19 cellular contexts compared by ENCODE assay signal in genomic region chr12:132739600-132740312, GRCh38.
"Had no signal": no experiment of that assay in that cellular context is flagged by ENCODE, and none has a peak within 500 bp of the region (broad histone marks: within the 10 kb centered on the region; RNA-seq: fewer than 3 reads in every experiment).

No MANE protein-coding gene starts in this region.

- H3K27me3 Mint-ChIP-seq: activated CD4-positive, alpha-beta T cell treated with anti-CD3 and anti-CD28 coated beads, Interleukin-2, amount 10 ng/mL, durations not matched to agents 24 days and 14 days; naive thymus-derived CD8-positive, alpha-beta T cell; stimulated activated memory B cell treated with anti-CD40 and anti-IgM and Interleukin-4, amounts not matched to agents 10 μg/mL and 1 μg/mL and 100 μg/mL, for 72 hours had no signal

- FAIRE-seq: islet of Langerhans, pancreas had no signal

- H3K27ac ChIP-seq: brain microvascular endothelial cell, esophagus squamous epithelium, hepatocyte, pancreas, sigmoid colon, thoracic aorta, upper lobe of right lung had no signal

- ATAC-seq: naive thymus-derived CD8-positive, alpha-beta T cell; pancreas; stimulated activated memory B cell treated with anti-CD40 and anti-IgM and Interleukin-4, amounts not matched to agents 10 μg/mL and 1 μg/mL and 100 μg/mL, for 72 hours; upper lobe of right lung had no signal

- H3K27ac Mint-ChIP-seq: activated CD4-positive, alpha-beta T cell treated with anti-CD3 and anti-CD28 coated beads, Interleukin-2, amount 10 ng/mL, durations not matched to agents 24 days and 14 days; stimulated activated memory B cell treated with anti-CD40 and anti-IgM and Interleukin-4, amounts not matched to agents 10 μg/mL and 1 μg/mL and 100 μg/mL, for 72 hours had no signal

- H3K4me3 ChIP-seq: esophagus squamous epithelium, hepatocyte, pancreas, sigmoid colon, thoracic aorta, upper lobe of right lung had no signal

- H3K27me3 ChIP-seq: brain microvascular endothelial cell, esophagus squamous epithelium, hepatocyte, pancreas, sigmoid colon, upper lobe of right lung had no signal

- H3K4me2 ChIP-seq: hepatocyte had no signal

- H3K9me3 ChIP-seq: esophagus squamous epithelium, pancreas, sigmoid colon, thoracic aorta, upper lobe of right lung had no signal

- H2AFZ ChIP-seq: hepatocyte had no signal

- H3K4me1 ChIP-seq: esophagus squamous epithelium, pancreas, sigmoid colon, upper lobe of right lung had no signal

- DNase-seq: activated CD4-positive, alpha-beta T cell treated with anti-CD3 and anti-CD28 coated beads, Interleukin-2, amount 10 ng/mL, durations not matched to agents 24 days and 14 days; activated CD8-positive, alpha-beta memory T cell treated with anti-CD3 and anti-CD28 coated beads for 24 hours; activated CD8-positive, alpha-beta memory T cell treated with anti-CD3 and anti-CD28 coated beads, Interleukin-2, amount 50 U/mL, for 48 hours; activated naive CD4-positive, alpha-beta T cell; anterior cingulate cortex; brain microvascular endothelial cell; cerebellar nuclear complex; effector CD8-positive, alpha-beta T cell; esophagus squamous epithelium; mesendoderm; naive thymus-derived CD8-positive, alpha-beta T cell; sigmoid colon; stimulated activated CD4-positive, alpha-beta T cell treated with anti-CD3 and anti-CD28 coated beads, Interleukin-4, amount 100 ng/mL, for 24 hours; upper lobe of right lung had no signal

- H3K4me3 Mint-ChIP-seq: activated CD4-positive, alpha-beta T cell treated with anti-CD3 and anti-CD28 coated beads, Interleukin-2, amount 10 ng/mL, durations not matched to agents 24 days and 14 days; naive thymus-derived CD8-positive, alpha-beta T cell; stimulated activated memory B cell treated with anti-CD40 and anti-IgM and Interleukin-4, amounts not matched to agents 10 μg/mL and 1 μg/mL and 100 μg/mL, for 72 hours had no signal
